10 cellular contexts compared by ENCODE assay signal in the genomic region with DNA sequence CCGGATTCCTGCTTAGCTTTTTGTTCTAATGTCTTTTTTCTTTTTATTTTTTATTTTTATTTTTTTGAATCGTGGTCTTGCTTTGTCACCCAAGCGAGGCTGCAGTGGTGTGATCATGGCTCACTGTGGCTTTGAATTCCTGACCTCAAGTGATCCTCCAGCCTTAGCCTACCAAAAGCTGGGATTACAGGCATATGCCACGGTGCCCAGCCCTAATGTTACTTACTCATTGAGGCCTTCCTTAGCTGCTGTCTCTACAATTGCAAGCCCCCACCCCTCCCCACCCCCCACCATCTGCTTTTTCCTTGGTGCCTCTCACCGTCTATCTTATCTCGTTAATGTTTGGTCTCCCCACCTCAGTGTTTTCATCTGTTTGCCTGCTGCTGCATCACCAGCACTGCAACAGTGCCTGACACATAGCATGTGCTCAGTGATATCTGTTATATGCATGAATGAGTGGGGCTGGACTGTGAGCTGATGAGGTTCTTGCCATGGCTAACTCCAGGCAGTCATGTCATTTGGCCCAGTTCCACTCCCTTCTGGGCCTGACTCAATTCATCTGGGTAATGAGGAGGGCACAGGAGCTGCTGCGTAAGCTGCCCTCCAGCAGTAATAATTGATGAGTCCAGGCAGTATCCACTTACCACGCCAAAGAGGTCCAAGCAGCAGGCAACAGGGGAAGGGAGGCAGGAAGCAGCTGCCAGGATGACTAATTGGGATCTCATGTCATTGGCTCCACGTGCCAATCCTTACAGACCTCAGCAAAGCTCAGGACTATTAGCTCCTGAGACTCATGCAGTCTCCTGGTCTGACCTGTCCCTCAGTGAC. TPM values are rescaled to one million over a fixed set of nuclear protein-coding genes. Genes with fewer than 3 reads are reported as not detected.
A peak's percentile ranks its signal among the peaks of the same experiment; 100 is the strongest.
DNase-seq lines count a peak whose midpoint lies in the region; ATAC-seq, FAIRE-seq and TF ChIP-seq lines count a peak whose summit lies in the region.
"Had no signal": no experiment of that assay in that cellular context is flagged by ENCODE, and none has a peak within 500 bp of the region (broad histone marks: within the 10 kb centered on the region; RNA-seq: fewer than 3 reads in every experiment).

No MANE protein-coding gene starts in this region.

- H3K4me1 ChIP-seq in heart right ventricle (peaks cover 0 to 73% (median 43%) of the 10 kb centered on the region in 9 donors), Caco-2 (peaks cover 12% of the 10 kb centered on the region; the same call in 1 of the 2 replicates)

- ATAC-seq in SK-N-SH treated with all-trans-retinoic acid at 6 μM for 48 hours (peak; percentile 85), heart right ventricle (peak; percentile 35 to 89 (median 64)), GM18517 (IDR thresholded peaks at IDR 0.05; ENCODE audit: unreplicated experiment) (no peak)

- H3K4me3 ChIP-seq in heart right ventricle (no peak overlapping the region), Caco-2 (ENCODE audit: low read depth, low read length) (no peak overlapping the region)

- no peak for FAIRE-seq in urothelium cell line (lab: Jason Lieb, UNC)

- H3K4me3 Mint-ChIP-seq in Caco-2 (ENCODE audit: unreplicated experiment), result no peak overlapping the region
- H3K4me3 Mint-ChIP-seq: naive B cell; T-helper 1 cell treated with Interleukin-12 subunit alpha and Interleukin-12 subunit beta and Interleukin-4 antibody, amounts not matched to agents 30 μg/mL and 1 μg/mL, for 36 hours had no signal

- POLR2A ChIA-PET in Caco-2 (lab: Charles Lee), result no interaction called here

- whole genome bisulfite sequencing in heart right ventricle, 2 donors, result 61 to 66% methylated on average over 9 of the region's 9 CpGs

- no peaks in the 10 kb centered on the region for H3K36me3 Mint-ChIP-seq in Caco-2 (ENCODE audit: insufficient read depth, unreplicated experiment)
- H3K36me3 Mint-ChIP-seq: naive B cell had no signal

- peak overlapping the region in 7 of 10 donors; percentile 13 to 74 (median 59) for H3K27ac ChIP-seq in heart right ventricle

- H3K9me3 ChIP-seq in heart right ventricle (no peaks in the 10 kb centered on the region), Caco-2 (no peaks in the 10 kb centered on the region)

- CTCF ChIA-PET in Caco-2 (lab: Charles Lee), result no interaction called here

- DNase-seq in NCI-H2107 treated with DMSO at 0.1 percent for 48 hours (lab: John Stamatoyannopoulos, UW; ENCODE audit: unreplicated experiment) (peak; percentile 35), NCI-H2107 (lab: John Stamatoyannopoulos, UW) (no peak), heart right ventricle (peak in 1 of 2 donors; percentile 40), urothelium cell line (ENCODE audit: low spot score) (peak; percentile 85), iPS-NIHi7 (ENCODE audit: extremely low spot score) (no peak), Caco-2 (no peak)
- DNase-seq: naive B cell had no signal

- no peaks in the 10 kb centered on the region for H3K27me3 Mint-ChIP-seq in Caco-2 (ENCODE audit: insufficient read depth, unreplicated experiment)

- BruUV-seq in Caco-2 (replicated peaks; lab: Mats Ljungman, UMichigan), result no TSS peak

- no peak for TF ChIP-seq CTCF in heart right ventricle (IDR thresholded peaks at IDR 0.05)
- TF ChIP-seq CTCF in Caco-2 (IDR thresholded peaks at IDR 0.05; ENCODE audit: insufficient read depth in 1 of 2, low read depth in 1 of 2, low read length in 1 of 2, severe bottlenecking in 1 of 2, unreplicated experiment in 1 of 2), result no peak

- intact Hi-C loops in heart right ventricle (cut with DNase I), result loop anchor here in 4 of 10 donors (5.0 kb wide), 3 partner anchors 33 to 72 kb away; a partner anchor contains a TSS
- intact Hi-C loops in Caco-2 (cut with micrococcal nuclease; ENCODE audit: unreplicated experiment), result no loop called here

- H3K27me3 ChIP-seq in heart right ventricle (no peaks in the 10 kb centered on the region), Caco-2 (replicated peaks; ENCODE audit: control insufficient read depth, insufficient read depth, low read length) (no peaks in the 10 kb centered on the region)

- no peak overlapping the region for H3K27ac Mint-ChIP-seq in Caco-2 (ENCODE audit: unreplicated experiment)
- H3K27ac Mint-ChIP-seq: T-helper 1 cell treated with Interleukin-12 subunit alpha and Interleukin-12 subunit beta and Interleukin-4 antibody, amounts not matched to agents 30 μg/mL and 1 μg/mL, for 36 hours had no signal

- H3K36me3 ChIP-seq in heart right ventricle, result no peaks in the 10 kb centered on the region
- no peaks in the 10 kb centered on the region; the same call in 1 of the 2 replicates for H3K36me3 ChIP-seq in Caco-2 (ENCODE audit: control insufficient read depth, insufficient read depth, low read length)

- H3K4me1 Mint-ChIP-seq in Caco-2 (ENCODE audit: low read depth, unreplicated experiment), result no peaks in the 10 kb centered on the region

- peaks cover 10% of the 10 kb centered on the region for H3K9me3 Mint-ChIP-seq in Caco-2 (ENCODE audit: unreplicated experiment)
- H3K9me3 Mint-ChIP-seq: naive B cell; T-helper 1 cell treated with Interleukin-12 subunit alpha and Interleukin-12 subunit beta and Interleukin-4 antibody, amounts not matched to agents 30 μg/mL and 1 μg/mL, for 36 hours had no signal

TF ChIP-seq in SK-N-SH treated with all-trans-retinoic acid at 6 μM for 48 hours, 23 proteins besides CTCF, POLR2A, EP300 and RAD21:
- TF ChIP-seq ZNF565 (CRISPR knock-in tag; conservative IDR thresholded peaks at IDR 0.05; ENCODE audit: low read depth), result no peak
- TF ChIP-seq ISL1 (CRISPR knock-in tag; IDR thresholded peaks at IDR 0.05), result no peak
- no peak for TF ChIP-seq ZFP30 (CRISPR knock-in tag; IDR thresholded peaks at IDR 0.05)
- TF ChIP-seq TOX (CRISPR knock-in tag; IDR thresholded peaks at IDR 0.05; ENCODE audit: borderline replicate concordance), result peak; percentile 27; the same call in 1 of the 2 replicates

RNA-seq across cellular contexts. Expression of a gene that starts 34.3 kb away (rescaled TPM):
- 100 to 1,000 TPM in 8 of 10 donors, 10 to 100 TPM in 2; 94.5 to 460 (median 129) TPM for total RNA-seq in heart right ventricle
- polyA plus RNA-seq in heart right ventricle, result 10 to 100 TPM; 81.7 to 93.4 TPM
- total RNA-seq in Caco-2 (2022), result 217 and 250 TPM in 2 replicates

RNA-seq across cellular contexts. Expression of a gene that starts 56.6 kb away (rescaled TPM):
- total RNA-seq in heart right ventricle (10 to 100 TPM; 18.2 to 31.1 (median 21.6) TPM), Caco-2 (2022) (85.1 and 96.8 TPM in 2 replicates)
- 10 to 100 TPM; 14.0 to 24.5 TPM for polyA plus RNA-seq in heart right ventricle

Comparison
In these comparisons a context has a peak if more than half of its experiments do, and no peak if none do; other contexts are left out.
1. DNase-seq: peak in NCI-H2107 treated with DMSO at 0.1 percent for 48 hours (single experiment) and urothelium cell line (single experiment); none in NCI-H2107 (single experiment), iPS-NIHi7 (single experiment) and Caco-2 (0 of 2).